In the genomic region with DNA sequence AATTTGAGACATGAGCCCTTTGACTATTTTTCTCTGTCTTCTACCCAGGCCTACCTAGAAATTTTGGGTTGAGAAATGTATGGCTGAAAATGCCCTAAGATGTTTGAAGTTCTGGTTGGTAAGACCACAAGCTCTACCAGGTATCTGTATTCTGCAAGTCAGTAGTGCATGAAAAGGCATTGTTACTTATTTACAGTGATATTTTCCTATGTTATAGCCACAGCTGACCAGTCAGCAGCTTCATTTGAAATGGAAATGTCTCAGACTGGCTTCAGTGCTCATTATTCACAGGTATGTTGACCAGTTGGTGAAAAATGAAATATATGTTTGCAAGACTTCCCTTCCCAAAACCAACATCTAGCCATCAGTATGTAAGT, we compare ENCODE assay signal across 17 cellular contexts.
"Had no signal": no experiment of that assay in that cellular context is flagged by ENCODE, and none has a peak within 500 bp of the region (broad histone marks: within the 10 kb centered on the region; RNA-seq: fewer than 3 reads in every experiment).

No MANE protein-coding gene starts in this region.

- H3K36me3 Mint-ChIP-seq: stimulated activated memory B cell treated with anti-CD40 and anti-IgM and Interleukin-4, amounts not matched to agents 10 μg/mL and 1 μg/mL and 100 μg/mL, for 72 hours had no signal

- H3K9me3 ChIP-seq: breast epithelium, esophagus squamous epithelium, mucosa of descending colon, pancreas, right lobe of liver, tibial nerve had no signal

- H3K9me3 Mint-ChIP-seq: activated T-helper 17 cell treated with anti-CD3 and anti-CD28 coated beads, Interleukin-2, amount 50 U/mL, for 72 hours; stimulated activated memory B cell treated with anti-CD40 and anti-IgM and Interleukin-4, amounts not matched to agents 10 μg/mL and 1 μg/mL and 100 μg/mL, for 72 hours had no signal

- H3K27ac ChIP-seq: breast epithelium, pancreas, right lobe of liver had no signal

- H3K27me3 Mint-ChIP-seq: activated CD8-positive, alpha-beta memory T cell treated with anti-CD3 and anti-CD28 coated beads, Interleukin-2, amount 10 ng/mL, durations not matched to agents 7 days and 5 days; activated T-helper 17 cell treated with anti-CD3 and anti-CD28 coated beads, Interleukin-2, amount 50 U/mL, for 72 hours had no signal

- ATAC-seq: activated CD8-positive, alpha-beta memory T cell treated with anti-CD3 and anti-CD28 coated beads, Interleukin-2, amount 10 ng/mL, durations not matched to agents 7 days and 5 days; activated T-helper 17 cell treated with anti-CD3 and anti-CD28 coated beads, Interleukin-2, amount 50 U/mL, for 72 hours; mucosa of descending colon; naive thymus-derived CD4-positive, alpha-beta T cell; pancreas; right lobe of liver; stimulated activated memory B cell treated with anti-CD40 and anti-IgM and Interleukin-4, amounts not matched to agents 10 μg/mL and 1 μg/mL and 100 μg/mL, for 72 hours had no signal

- H3K4me1 ChIP-seq: breast epithelium had no signal

- H3K4me3 Mint-ChIP-seq: activated CD4-positive, alpha-beta memory T cell treated with anti-CD3 and anti-CD28 coated beads, Interleukin-2, amount 10 ng/mL, durations not matched to agents 7 days and 5 days; activated CD8-positive, alpha-beta memory T cell treated with anti-CD3 and anti-CD28 coated beads, Interleukin-2, amount 10 ng/mL, durations not matched to agents 7 days and 5 days; activated T-helper 17 cell treated with anti-CD3 and anti-CD28 coated beads, Interleukin-2, amount 50 U/mL, for 72 hours; naive thymus-derived CD4-positive, alpha-beta T cell; stimulated activated memory B cell treated with anti-CD40 and anti-IgM and Interleukin-4, amounts not matched to agents 10 μg/mL and 1 μg/mL and 100 μg/mL, for 72 hours had no signal

- H3K27me3 ChIP-seq: breast epithelium, esophagus squamous epithelium, pancreas, right lobe of liver, tibial nerve had no signal

- H3K4me3 ChIP-seq: breast epithelium, esophagus squamous epithelium, mucosa of descending colon, pancreas, right lobe of liver, tibial nerve had no signal

- H3K36me3 ChIP-seq: breast epithelium, pancreas, tibial nerve had no signal

- H3K27ac Mint-ChIP-seq: activated CD4-positive, alpha-beta memory T cell treated with anti-CD3 and anti-CD28 coated beads, Interleukin-2, amount 10 ng/mL, durations not matched to agents 7 days and 5 days; activated CD8-positive, alpha-beta memory T cell treated with anti-CD3 and anti-CD28 coated beads, Interleukin-2, amount 10 ng/mL, durations not matched to agents 7 days and 5 days; activated T-helper 17 cell treated with anti-CD3 and anti-CD28 coated beads, Interleukin-2, amount 50 U/mL, for 72 hours; naive thymus-derived CD4-positive, alpha-beta T cell; stimulated activated memory B cell treated with anti-CD40 and anti-IgM and Interleukin-4, amounts not matched to agents 10 μg/mL and 1 μg/mL and 100 μg/mL, for 72 hours had no signal

- H3K4me1 Mint-ChIP-seq: activated CD4-positive, alpha-beta memory T cell treated with anti-CD3 and anti-CD28 coated beads, Interleukin-2, amount 10 ng/mL, durations not matched to agents 7 days and 5 days; activated CD8-positive, alpha-beta memory T cell treated with anti-CD3 and anti-CD28 coated beads, Interleukin-2, amount 10 ng/mL, durations not matched to agents 7 days and 5 days; activated T-helper 17 cell treated with anti-CD3 and anti-CD28 coated beads, Interleukin-2, amount 50 U/mL, for 72 hours; stimulated activated memory B cell treated with anti-CD40 and anti-IgM and Interleukin-4, amounts not matched to agents 10 μg/mL and 1 μg/mL and 100 μg/mL, for 72 hours had no signal

- DNase-seq: activated CD4-positive, alpha-beta memory T cell treated with anti-CD3 and anti-CD28 coated beads, Interleukin-2, amount 10 ng/mL, durations not matched to agents 7 days and 5 days; activated CD4-positive, alpha-beta T cell treated with anti-CD3 and anti-CD28 coated beads for 4 hours; activated CD8-positive, alpha-beta memory T cell treated with anti-CD3 and anti-CD28 coated beads, Interleukin-2, amount 10 ng/mL, durations not matched to agents 7 days and 5 days; activated naive CD4-positive, alpha-beta T cell treated with Interleukin-2 at 50 U/mL for 16 hours; activated T-cell treated with anti-CD3 and anti-CD28 coated beads, Interleukin-2, amount 50 U/mL, for 1 hour; effector memory CD4-positive, alpha-beta T cell; esophagus squamous epithelium; mesenchymal stem cell; mucosa of descending colon; naive thymus-derived CD4-positive, alpha-beta T cell; pancreas; right lobe of liver; stimulated activated CD4-positive, alpha-beta T cell treated with anti-CD3 and anti-CD28 coated beads, Interleukin-4, amount 100 ng/mL, for 4 hours had no signal
